1 cellular context compared by ENCODE assay signal in genomic region chr1:32606972-32607371, GRCh38.
TF ChIP-seq lines count a peak whose summit lies in the region.

No MANE protein-coding gene starts in this region.

TF ChIP-seq in HepG2, 621 proteins besides CTCF, POLR2A, EP300 and RAD21:
- TF ChIP-seq ZC3H13 (CRISPR knock-in tag; IDR thresholded peaks at IDR 0.05) (no peak), AGO2 (optimal IDR thresholded peaks at IDR 0.05; ENCODE audit: low read depth, low read length) (peak; percentile 57), SMAD9 (CRISPR knock-in tag; IDR thresholded peaks at IDR 0.05) (no peak), NBN (conservative IDR thresholded peaks at IDR 0.05) (no peak), RAD51 (IDR thresholded peaks at IDR 0.05; ENCODE audit: borderline replicate concordance) (no peak)
